1 cellular context compared by ENCODE assay signal in genomic region chr2:56325661-56326345, GRCh38.
TF ChIP-seq lines count a peak whose summit lies in the region.

No MANE protein-coding gene starts in this region.

TF ChIP-seq in GM23338, 12 proteins besides CTCF, POLR2A, EP300 and RAD21:
- TF ChIP-seq ZNF462 (CRISPR knock-in tag; IDR thresholded peaks at IDR 0.05) (no peak), REST (IDR thresholded peaks at IDR 0.05; ENCODE audit: unreplicated experiment) (no peak), POLR2AphosphoS5 (IDR thresholded peaks at IDR 0.05; ENCODE audit: low read depth) (no peak), ZNF114 (CRISPR knock-in tag; IDR thresholded peaks at IDR 0.05) (no peak), EZH2 (IDR thresholded peaks at IDR 0.05; ENCODE audit: low read depth, unreplicated experiment) (no peak), ETS1 (IDR thresholded peaks at IDR 0.05) (no peak), EZH2phosphoT487 (IDR thresholded peaks at IDR 0.05; ENCODE audit: unreplicated experiment) (no peak), CREB1 (CRISPR knock-in tag; IDR thresholded peaks at IDR 0.05; ENCODE audit: low read depth) (no peak), NANOG (IDR thresholded peaks at IDR 0.05; ENCODE audit: borderline replicate concordance) (no peak), ZNF331 (CRISPR knock-in tag; IDR thresholded peaks at IDR 0.05; ENCODE audit: low read depth) (no peak), STAT1 (IDR thresholded peaks at IDR 0.05; ENCODE audit: unreplicated experiment) (no peak), JUNB (IDR thresholded peaks at IDR 0.05; ENCODE audit: unreplicated experiment) (no peak)
